7 cellular contexts compared by ENCODE assay signal in genomic region chr5:14872070-14872989, GRCh38. TPM values are rescaled to one million over a fixed set of nuclear protein-coding genes. Genes with fewer than 3 reads are reported as not detected.
DNase-seq lines count a peak whose midpoint lies in the region; ATAC-seq and TF ChIP-seq lines count a peak whose summit lies in the region.

No MANE protein-coding gene starts in this region.

- H3K4me3 ChIP-seq in epithelial cell of esophagus (ENCODE audit: low read length), result peak overlapping the region; percentile 60
- peak overlapping the region; percentile 56 for H3K4me3 ChIP-seq in mononuclear cell (ENCODE audit: low read length)

- ATAC-seq in GM18517 (IDR thresholded peaks at IDR 0.05; ENCODE audit: unreplicated experiment) (peak; percentile 44), HG02763 (IDR thresholded peaks at IDR 0.05; ENCODE audit: unreplicated experiment) (peak; percentile 36)

- DNase-seq in NCI-H2227 treated with DMSO at 0.1 percent for 48 hours (lab: John Stamatoyannopoulos, UW), result peak; percentile 20
- peak; percentile 82 for DNase-seq in activated CD8-positive, alpha-beta memory T cell treated with anti-CD3 and anti-CD28 coated beads, Interleukin-2, amount 50 U/mL, for 48 hours
- no peak for DNase-seq in epithelial cell of esophagus (ENCODE audit: low read depth)
- peak; percentile 38 to 56 for DNase-seq in stimulated activated CD8-positive, alpha-beta memory T cell treated with anti-CD3 and anti-CD28 coated beads, Interleukin-7, amount 100 ng/mL, for 4 hours (ENCODE audit: low read depth in 2 of 2)

- no peaks in the 10 kb centered on the region for H3K9me3 ChIP-seq in mononuclear cell (ENCODE audit: low read depth, low read length)

- H3K4me1 ChIP-seq in mononuclear cell (ENCODE audit: insufficient read depth, low read length), result peaks cover 22% of the 10 kb centered on the region

- H3K27me3 ChIP-seq in mononuclear cell (ENCODE audit: insufficient read depth, low read length), result peaks cover 29% of the 10 kb centered on the region

- no peak for TF ChIP-seq CTCF in epithelial cell of esophagus (IDR thresholded peaks at IDR 0.05; ENCODE audit: insufficient read depth, low read depth, low read length, missing control alignments)

RNA-seq across cellular contexts. Expression of gene ANKH, which starts 0.8 kb away (rescaled TPM):
- total RNA-seq in mononuclear cell, result 35.7 TPM
